Comparison of ENCODE assay signal across 1 cellular context in genomic region chr2:218389333-218390150, GRCh38.
A peak's percentile ranks its signal among the peaks of the same experiment; 100 is the strongest.
TF ChIP-seq lines count a peak whose summit lies in the region.

No MANE protein-coding gene starts in this region.

TF ChIP-seq in HepG2, 621 proteins besides CTCF, POLR2A, EP300 and RAD21 (continued from another document and continues in another):
- TF ChIP-seq, protein P1, sequence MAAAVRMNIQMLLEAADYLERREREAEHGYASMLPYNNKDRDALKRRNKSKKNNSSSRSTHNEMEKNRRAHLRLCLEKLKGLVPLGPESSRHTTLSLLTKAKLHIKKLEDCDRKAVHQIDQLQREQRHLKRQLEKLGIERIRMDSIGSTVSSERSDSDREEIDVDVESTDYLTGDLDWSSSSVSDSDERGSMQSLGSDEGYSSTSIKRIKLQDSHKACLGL (CRISPR knock-in tag; IDR thresholded peaks at IDR 0.05): no peak
- TF ChIP-seq, protein P2, sequence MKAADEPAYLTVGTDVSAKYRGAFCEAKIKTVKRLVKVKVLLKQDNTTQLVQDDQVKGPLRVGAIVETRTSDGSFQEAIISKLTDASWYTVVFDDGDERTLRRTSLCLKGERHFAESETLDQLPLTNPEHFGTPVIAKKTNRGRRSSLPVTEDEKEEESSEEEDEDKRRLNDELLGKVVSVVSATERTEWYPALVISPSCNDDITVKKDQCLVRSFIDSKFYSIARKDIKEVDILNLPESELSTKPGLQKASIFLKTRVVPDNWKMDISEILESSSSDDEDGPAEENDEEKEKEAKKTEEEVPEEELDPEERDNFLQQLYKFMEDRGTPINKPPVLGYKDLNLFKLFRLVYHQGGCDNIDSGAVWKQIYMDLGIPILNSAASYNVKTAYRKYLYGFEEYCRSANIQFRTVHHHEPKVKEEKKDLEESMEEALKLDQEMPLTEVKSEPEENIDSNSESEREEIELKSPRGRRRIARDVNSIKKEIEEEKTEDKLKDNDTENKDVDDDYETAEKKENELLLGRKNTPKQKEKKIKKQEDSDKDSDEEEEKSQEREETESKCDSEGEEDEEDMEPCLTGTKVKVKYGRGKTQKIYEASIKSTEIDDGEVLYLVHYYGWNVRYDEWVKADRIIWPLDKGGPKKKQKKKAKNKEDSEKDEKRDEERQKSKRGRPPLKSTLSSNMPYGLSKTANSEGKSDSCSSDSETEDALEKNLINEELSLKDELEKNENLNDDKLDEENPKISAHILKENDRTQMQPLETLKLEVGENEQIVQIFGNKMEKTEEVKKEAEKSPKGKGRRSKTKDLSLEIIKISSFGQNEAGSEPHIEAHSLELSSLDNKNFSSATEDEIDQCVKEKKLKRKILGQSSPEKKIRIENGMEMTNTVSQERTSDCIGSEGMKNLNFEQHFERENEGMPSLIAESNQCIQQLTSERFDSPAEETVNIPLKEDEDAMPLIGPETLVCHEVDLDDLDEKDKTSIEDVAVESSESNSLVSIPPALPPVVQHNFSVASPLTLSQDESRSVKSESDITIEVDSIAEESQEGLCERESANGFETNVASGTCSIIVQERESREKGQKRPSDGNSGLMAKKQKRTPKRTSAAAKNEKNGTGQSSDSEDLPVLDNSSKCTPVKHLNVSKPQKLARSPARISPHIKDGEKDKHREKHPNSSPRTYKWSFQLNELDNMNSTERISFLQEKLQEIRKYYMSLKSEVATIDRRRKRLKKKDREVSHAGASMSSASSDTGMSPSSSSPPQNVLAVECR (CRISPR knock-in tag; IDR thresholded peaks at IDR 0.05; ENCODE audit: borderline replicate concordance): no peak
- TF ChIP-seq ZNF234 (CRISPR knock-in tag; conservative IDR thresholded peaks at IDR 0.05): no peak
- no peak for TF ChIP-seq ZSCAN20 (CRISPR knock-in tag; IDR thresholded peaks at IDR 0.05; ENCODE audit: borderline replicate concordance)
- TF ChIP-seq GRHL1 (CRISPR knock-in tag; conservative IDR thresholded peaks at IDR 0.05): no peak
- no peak for TF ChIP-seq TRIM24 (CRISPR knock-in tag; IDR thresholded peaks at IDR 0.05)
- peak; percentile 49; the same call in 1 of the 2 replicates for TF ChIP-seq TAF1 (CRISPR knock-in tag; IDR thresholded peaks at IDR 0.05)
- TF ChIP-seq DNMT1 (CRISPR knock-in tag; IDR thresholded peaks at IDR 0.05): no peak
- peak; percentile 64; the same call in 1 of the 2 replicates for TF ChIP-seq KDM5B (CRISPR knock-in tag; IDR thresholded peaks at IDR 0.05; ENCODE audit: borderline replicate concordance)
- no peak for TF ChIP-seq NFIB (CRISPR knock-in tag; IDR thresholded peaks at IDR 0.05; ENCODE audit: borderline replicate concordance)
- no peak for TF ChIP-seq NR3C1 (CRISPR knock-in tag; IDR thresholded peaks at IDR 0.05)
- no peak for TF ChIP-seq MXD4 (CRISPR knock-in tag; IDR thresholded peaks at IDR 0.05)
- TF ChIP-seq U2AF1 (optimal IDR thresholded peaks at IDR 0.05; ENCODE audit: low read depth, low read length): no peak
- TF ChIP-seq PHF21A (CRISPR knock-in tag; IDR thresholded peaks at IDR 0.05): peak; percentile 75
- TF ChIP-seq TP53 (CRISPR knock-in tag; conservative IDR thresholded peaks at IDR 0.05): no peak
- TF ChIP-seq NONO (IDR thresholded peaks at IDR 0.05): no peak
- no peak for TF ChIP-seq NONO (CRISPR knock-in tag; conservative IDR thresholded peaks at IDR 0.05)
- no peak for TF ChIP-seq ZNF136 (CRISPR knock-in tag; IDR thresholded peaks at IDR 0.05; ENCODE audit: low read depth)
- TF ChIP-seq ZNF546 (CRISPR knock-in tag; conservative IDR thresholded peaks at IDR 0.05): no peak
- TF ChIP-seq KDM6A (CRISPR knock-in tag; IDR thresholded peaks at IDR 0.05; ENCODE audit: low read depth): no peak
- 0 out of 2 replicates have a peak, but pooled peaks have one; percentile 12 for TF ChIP-seq ZBTB25 (CRISPR knock-in tag; IDR thresholded peaks at IDR 0.05)
- TF ChIP-seq TIGD3 (CRISPR knock-in tag; IDR thresholded peaks at IDR 0.05; ENCODE audit: borderline replicate concordance): no peak
- TF ChIP-seq, protein P3, sequence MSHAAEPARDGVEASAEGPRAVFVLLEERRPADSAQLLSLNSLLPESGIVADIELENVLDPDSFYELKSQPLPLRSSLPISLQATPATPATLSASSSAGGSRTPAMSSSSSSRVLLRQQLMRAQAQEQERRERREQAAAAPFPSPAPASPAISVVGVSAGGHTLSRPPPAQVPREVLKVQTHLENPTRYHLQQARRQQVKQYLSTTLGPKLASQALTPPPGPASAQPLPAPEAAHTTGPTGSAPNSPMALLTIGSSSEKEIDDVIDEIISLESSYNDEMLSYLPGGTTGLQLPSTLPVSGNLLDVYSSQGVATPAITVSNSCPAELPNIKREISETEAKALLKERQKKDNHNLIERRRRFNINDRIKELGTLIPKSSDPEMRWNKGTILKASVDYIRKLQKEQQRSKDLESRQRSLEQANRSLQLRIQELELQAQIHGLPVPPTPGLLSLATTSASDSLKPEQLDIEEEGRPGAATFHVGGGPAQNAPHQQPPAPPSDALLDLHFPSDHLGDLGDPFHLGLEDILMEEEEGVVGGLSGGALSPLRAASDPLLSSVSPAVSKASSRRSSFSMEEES (CRISPR knock-in tag; IDR thresholded peaks at IDR 0.05): peak; percentile 33; the same call in 1 of the 2 replicates
- TF ChIP-seq MIER3 (CRISPR knock-in tag; IDR thresholded peaks at IDR 0.05; ENCODE audit: borderline replicate concordance): no peak
- TF ChIP-seq BORCS8-MEF2B (CRISPR knock-in tag; IDR thresholded peaks at IDR 0.05): no peak; the same call in 1 of the 2 replicates
- TF ChIP-seq ZSCAN22 (CRISPR knock-in tag; IDR thresholded peaks at IDR 0.05): no peak
- no peak for TF ChIP-seq RNF219 (CRISPR knock-in tag; IDR thresholded peaks at IDR 0.05)
- no peak for TF ChIP-seq MNT (IDR thresholded peaks at IDR 0.05)
- TF ChIP-seq ZNF557 (CRISPR knock-in tag; IDR thresholded peaks at IDR 0.05): no peak
- no peak for TF ChIP-seq KAT7 (CRISPR knock-in tag; IDR thresholded peaks at IDR 0.05; ENCODE audit: borderline replicate concordance)
- TF ChIP-seq, protein P4, sequence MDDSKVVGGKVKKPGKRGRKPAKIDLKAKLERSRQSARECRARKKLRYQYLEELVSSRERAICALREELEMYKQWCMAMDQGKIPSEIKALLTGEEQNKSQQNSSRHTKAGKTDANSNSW (CRISPR knock-in tag; IDR thresholded peaks at IDR 0.05; ENCODE audit: borderline replicate concordance): no peak
- no peak; the same call in 1 of the 2 replicates for TF ChIP-seq PHF8 (CRISPR knock-in tag; IDR thresholded peaks at IDR 0.05)
- TF ChIP-seq RORA (CRISPR knock-in tag; IDR thresholded peaks at IDR 0.05): no peak
- no peak for TF ChIP-seq ZNF101 (CRISPR knock-in tag; IDR thresholded peaks at IDR 0.05; ENCODE audit: borderline replicate concordance, low read depth)
- no peak for TF ChIP-seq HDAC6 (IDR thresholded peaks at IDR 0.05; ENCODE audit: low read depth, low read length)
- no peak for TF ChIP-seq IKZF5 (CRISPR knock-in tag; IDR thresholded peaks at IDR 0.05)
- TF ChIP-seq ZNF569 (CRISPR knock-in tag; IDR thresholded peaks at IDR 0.05; ENCODE audit: borderline replicate concordance): no peak
- TF ChIP-seq FUBP1 (CRISPR knock-in tag; IDR thresholded peaks at IDR 0.05; ENCODE audit: borderline replicate concordance): peak; percentile 91; the same call in 1 of the 2 replicates
- no peak for TF ChIP-seq ATAD3A (CRISPR knock-in tag; IDR thresholded peaks at IDR 0.05)
- no peak for TF ChIP-seq HHEX (CRISPR knock-in tag; IDR thresholded peaks at IDR 0.05)
- no peak for TF ChIP-seq XRCC5 (optimal IDR thresholded peaks at IDR 0.05; ENCODE audit: low read length)
- TF ChIP-seq, protein P5, sequence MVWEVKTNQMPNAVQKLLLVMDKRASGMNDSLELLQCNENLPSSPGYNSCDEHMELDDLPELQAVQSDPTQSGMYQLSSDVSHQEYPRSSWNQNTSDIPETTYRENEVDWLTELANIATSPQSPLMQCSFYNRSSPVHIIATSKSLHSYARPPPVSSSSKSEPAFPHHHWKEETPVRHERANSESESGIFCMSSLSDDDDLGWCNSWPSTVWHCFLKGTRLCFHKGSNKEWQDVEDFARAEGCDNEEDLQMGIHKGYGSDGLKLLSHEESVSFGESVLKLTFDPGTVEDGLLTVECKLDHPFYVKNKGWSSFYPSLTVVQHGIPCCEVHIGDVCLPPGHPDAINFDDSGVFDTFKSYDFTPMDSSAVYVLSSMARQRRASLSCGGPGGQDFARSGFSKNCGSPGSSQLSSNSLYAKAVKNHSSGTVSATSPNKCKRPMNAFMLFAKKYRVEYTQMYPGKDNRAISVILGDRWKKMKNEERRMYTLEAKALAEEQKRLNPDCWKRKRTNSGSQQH (CRISPR knock-in tag; IDR thresholded peaks at IDR 0.05; ENCODE audit: low read depth): peak; percentile 70; the same call in 1 of the 2 replicates
- no peak for TF ChIP-seq TEAD2 (CRISPR knock-in tag; IDR thresholded peaks at IDR 0.05)
- no peak for TF ChIP-seq MED8 (CRISPR knock-in tag; IDR thresholded peaks at IDR 0.05; ENCODE audit: insufficient replicate concordance)
